12 cellular contexts compared by ENCODE assay signal in genomic region chr15:100201376-100202280, GRCh38.
DNase-seq lines count a peak whose midpoint lies in the region; ATAC-seq and TF ChIP-seq lines count a peak whose summit lies in the region.
"Had no signal": no experiment of that assay in that cellular context is flagged by ENCODE, and none has a peak within 500 bp of the region (broad histone marks: within the 10 kb centered on the region; RNA-seq: fewer than 3 reads in every experiment).

No MANE protein-coding gene starts in this region.

- ATAC-seq in foreskin keratinocyte (peak; percentile 22), HG02623 (IDR thresholded peaks at IDR 0.05; ENCODE audit: unreplicated experiment) (no peak), esophagus mucosa (no peak), HG02588 (IDR thresholded peaks at IDR 0.05; ENCODE audit: unreplicated experiment) (no peak)
- ATAC-seq: A549 had no signal

- no peaks in the 10 kb centered on the region for H3K79me2 ChIP-seq in OCI-LY7 (ENCODE audit: insufficient read depth, low read depth, low read length)

- H3K4me3 ChIP-seq in OCI-LY7 (ENCODE audit: low read depth, low read length, poor library complexity, severe bottlenecking), result peak overlapping the region; percentile 35
- H3K4me3 ChIP-seq: A549, ovary had no signal

- no peaks in the 10 kb centered on the region for H3K9me2 ChIP-seq in OCI-LY7 (ENCODE audit: insufficient read depth, low read length)

- H3K36me3 ChIP-seq in OCI-LY7 (ENCODE audit: insufficient read depth, low read length), result no peaks in the 10 kb centered on the region
- H3K36me3 ChIP-seq: ovary had no signal

- peak overlapping the region; percentile 81 for H2AFZ ChIP-seq in OCI-LY7 (ENCODE audit: low read length)

- peak overlapping the region; percentile 77 for H3K27ac ChIP-seq in OCI-LY7 (ENCODE audit: low read depth, low read length, poor library complexity, severe bottlenecking)
- H3K27ac ChIP-seq in foreskin keratinocyte, result no peak overlapping the region
- H3K27ac ChIP-seq: A549, ovary had no signal

- CTCF ChIA-PET in OCI-LY7 (lab: Charles Lee; ENCODE audit: unreplicated experiment), result no interaction called here

- H3K9me3 ChIP-seq in OCI-LY7 (ENCODE audit: low read length), result no peaks in the 10 kb centered on the region
- H3K9me3 ChIP-seq: A549, ovary had no signal

- intact Hi-C loops in OCI-LY7 (cut with micrococcal nuclease; ENCODE audit: unreplicated experiment), result loop anchor here (10.0 kb wide), 1 partner anchor 133 kb away; no protein-coding TSS in a partner anchor

- DNase-seq in activated CD4-positive, alpha-beta T cell treated with anti-CD3 and anti-CD28 coated beads, Interleukin-2, amount 50 U/mL, for 48 hours, result peak; percentile 4 to 10
- no peak for DNase-seq in activated CD4-positive, alpha-beta T cell treated with anti-CD3 and anti-CD28 coated beads for 4 hours
- DNase-seq in OCI-LY7 (ENCODE audit: low spot score), result peak; percentile 83
- DNase-seq in foreskin keratinocyte, result peak in 1 of 2 donors; percentile 39
- peak; percentile 2 for DNase-seq in stimulated activated CD8-positive, alpha-beta memory T cell treated with anti-CD3 and anti-CD28 coated beads, Interleukin-7, amount 100 ng/mL, for 24 hours (ENCODE audit: low read depth)
- DNase-seq: activated CD4-positive, alpha-beta T cell treated with anti-CD3 and anti-CD28 coated beads for 1 hour; IMR-90 had no signal

- peak overlapping the region; percentile 65 for H3K4me2 ChIP-seq in OCI-LY7 (ENCODE audit: low read length)
- H3K4me2 ChIP-seq: A549 had no signal

- H3K4me1 ChIP-seq in OCI-LY7 (ENCODE audit: insufficient read depth, low read length, poor library complexity, severe bottlenecking) (peaks cover 40% of the 10 kb centered on the region), foreskin keratinocyte (no peaks in the 10 kb centered on the region)
- H3K4me1 ChIP-seq: A549 had no signal

- H4K20me1 ChIP-seq in OCI-LY7 (ENCODE audit: insufficient read depth, low read length), result no peaks in the 10 kb centered on the region

- no peak for TF ChIP-seq CTCF in OCI-LY7 (conservative IDR thresholded peaks at IDR 0.05; ENCODE audit: low read length)
- no peak for TF ChIP-seq CTCF in foreskin keratinocyte (conservative IDR thresholded peaks at IDR 0.05)

- H3K27me3 ChIP-seq in foreskin keratinocyte, result peaks cover 27% of the 10 kb centered on the region
- H3K27me3 ChIP-seq: ovary had no signal

- no TSS peak for BruUV-seq in OCI-LY7 (replicated peaks; lab: Mats Ljungman, UMichigan)

- POLR2A ChIA-PET in OCI-LY7 (lab: Charles Lee), result interaction anchor here (0.7 to 1.5 kb wide), 2 partner anchors 11 to 255 kb away, joined by 3 to 4 read pairs; no protein-coding TSS in a partner anchor

Comparison
In these comparisons a context has a peak if more than half of its experiments do, and no peak if none do; other contexts are left out.
1. DNase-seq: peak in activated CD4-positive, alpha-beta T cell treated with anti-CD3 and anti-CD28 coated beads, Interleukin-2, amount 50 U/mL, for 48 hours (2 of 2), OCI-LY7 (single experiment) and stimulated activated CD8-positive, alpha-beta memory T cell treated with anti-CD3 and anti-CD28 coated beads, Interleukin-7, amount 100 ng/mL, for 24 hours (single experiment); none in activated CD4-positive, alpha-beta T cell treated with anti-CD3 and anti-CD28 coated beads for 4 hours (0 of 2).